ENCODE assay signal across 22 cellular contexts in the genomic region with DNA sequence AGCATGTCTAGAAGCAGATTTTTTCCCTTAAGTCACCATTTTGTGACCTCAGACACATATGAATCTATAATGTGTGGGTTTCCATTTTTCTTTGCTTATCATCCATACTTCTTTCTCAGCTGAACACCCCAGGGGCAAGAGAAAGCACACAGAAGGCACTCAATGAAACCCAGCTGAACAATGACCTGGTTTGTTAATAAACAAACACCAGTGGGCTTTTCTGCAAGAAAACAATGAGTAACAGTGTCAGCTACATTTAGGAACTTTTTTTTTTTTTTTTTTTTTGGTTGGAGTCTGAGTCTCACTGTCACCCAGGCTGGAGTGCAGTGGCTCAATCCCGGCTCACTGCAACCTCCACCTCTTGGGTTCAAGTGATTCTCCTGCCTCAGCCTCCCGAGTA.
"Had no signal": no experiment of that assay in that cellular context is flagged by ENCODE, and none has a peak within 500 bp of the region (broad histone marks: within the 10 kb centered on the region; RNA-seq: fewer than 3 reads in every experiment).

No MANE protein-coding gene starts in this region.

- H3K4me1 ChIP-seq: neural progenitor cell, prostate gland, tibial artery had no signal

- H3K9ac ChIP-seq: neural progenitor cell had no signal

- H3K9me3 ChIP-seq: prostate gland, right atrium auricular region, tibial artery had no signal

- DNase-seq: activated CD4-positive, alpha-beta T cell treated with anti-CD3 and anti-CD28 coated beads for 1 hour; activated CD8-positive, alpha-beta memory T cell treated with anti-CD3 and anti-CD28 coated beads, Interleukin-2, amount 50 U/mL, for 4 hours; activated naive CD4-positive, alpha-beta T cell treated with anti-CD3 and anti-CD28 coated beads for 36 hours; activated naive CD8-positive, alpha-beta T cell treated with anti-CD3 and anti-CD28 coated beads, Interleukin-2, amount 10 ng/mL, durations not matched to agents 7 days and 5 days; activated T-cell treated with anti-CD3 and anti-CD28 coated beads, Interleukin-2, amount 50 U/mL, for 48 hours; amniotic stem cell; effector CD4-positive, alpha-beta T cell; erythroblast; foreskin fibroblast; naive thymus-derived CD8-positive, alpha-beta T cell; stimulated activated CD4-positive, alpha-beta T cell treated with anti-CD3 and anti-CD28 coated beads, Interleukin-4, amount 100 ng/mL, for 4 hours; stimulated activated naive CD8-positive, alpha-beta T cell treated with anti-CD3 and anti-CD28 coated beads, Interleukin-15, Interleukin-2, amounts not matched to agents 100 U/mL and 50 U/mL, for 24 hours; T-cell; tibial artery; WERI-Rb-1 had no signal

- H3K4me2 ChIP-seq: neural progenitor cell had no signal

- FAIRE-seq: bronchial epithelial cell, endometrium had no signal

- H3K36me3 ChIP-seq: neural progenitor cell, prostate gland, right atrium auricular region, WERI-Rb-1 had no signal

- H3K27ac ChIP-seq: neural progenitor cell, right atrium auricular region, tibial artery, WERI-Rb-1 had no signal

- H3K4me3 ChIP-seq: lung, neural progenitor cell, prostate gland, right atrium auricular region, tibial artery had no signal

- H2AFZ ChIP-seq: neural progenitor cell had no signal

- H3K27me3 ChIP-seq: neural progenitor cell, right atrium auricular region, tibial artery had no signal

- ATAC-seq: left lobe of liver; naive thymus-derived CD8-positive, alpha-beta T cell; stimulated activated naive CD8-positive, alpha-beta T cell treated with anti-CD3 and anti-CD28 coated beads, Interleukin-15, Interleukin-2, amounts not matched to agents 100 U/mL and 50 U/mL, for 24 hours; T-cell had no signal
